Comparison of ENCODE assay signal across 10 cellular contexts in the genomic region with DNA sequence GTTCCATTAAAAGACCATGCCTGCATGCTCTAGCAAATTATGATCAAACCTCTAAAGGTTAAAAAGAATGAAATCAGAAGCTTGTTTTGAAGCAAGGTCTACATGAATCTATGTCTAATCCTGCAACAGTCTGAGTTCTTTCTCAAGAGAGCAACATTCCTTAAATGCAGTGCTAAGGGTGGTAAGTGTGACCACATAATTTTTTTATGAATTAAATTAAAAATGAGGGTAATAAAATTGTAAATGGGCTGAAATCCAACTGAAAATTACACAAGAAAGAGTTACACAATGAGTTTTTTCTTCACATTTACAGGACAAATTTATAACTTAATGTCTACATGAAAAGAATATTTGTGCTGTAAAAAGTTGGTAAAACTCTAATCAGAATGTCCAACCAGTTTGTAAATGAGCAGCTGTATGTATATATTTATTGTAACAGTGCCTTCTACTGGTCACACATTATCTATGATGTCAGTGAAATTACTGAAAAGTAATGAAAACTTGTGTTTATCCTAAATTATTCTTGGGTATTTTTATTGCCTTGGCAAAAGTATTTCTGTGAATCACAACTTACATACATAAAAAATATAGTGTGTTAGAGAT.
DNase-seq lines count a peak whose midpoint lies in the region; ATAC-seq and TF ChIP-seq lines count a peak whose summit lies in the region.
"Had no signal": no experiment of that assay in that cellular context is flagged by ENCODE, and none has a peak within 500 bp of the region (broad histone marks: within the 10 kb centered on the region; RNA-seq: fewer than 3 reads in every experiment).

No MANE protein-coding gene starts in this region.

- TF ChIP-seq CTCF in 22Rv1 (IDR thresholded peaks at IDR 0.05): peak; percentile 74
- peak; percentile 7 for TF ChIP-seq CTCF in GM12865 (IDR thresholded peaks at IDR 0.05; ENCODE audit: insufficient read depth, low read depth, low read length, missing control alignments)
- peak; percentile 43 for TF ChIP-seq CTCF in fibroblast of mammary gland (conservative IDR thresholded peaks at IDR 0.05; ENCODE audit: control insufficient read depth, insufficient read depth, low read depth, low read length)

- no peak overlapping the region for H3K27ac ChIP-seq in 22Rv1
- H3K27ac ChIP-seq: HL-60 had no signal

- no peak for DNase-seq in GM12865 (ENCODE audit: low read depth)
- peak; percentile 56 for DNase-seq in OCI-M1 (lab: John Stamatoyannopoulos, UW)
- DNase-seq in fibroblast of mammary gland (ENCODE audit: low read depth): peak; percentile 52
- no peak for DNase-seq in T-helper 9 cell
- DNase-seq in T-helper 1 cell: no peak
- DNase-seq: erythroblast had no signal

- no peak for ATAC-seq in HG02642 (IDR thresholded peaks at IDR 0.05; ENCODE audit: poor library complexity, unreplicated experiment)
- no peak for ATAC-seq in GM19324 (IDR thresholded peaks at IDR 0.05; ENCODE audit: low FRiP score, unreplicated experiment)

- H3K4me3 ChIP-seq in GM12865 (ENCODE audit: low read depth, low read length): no peak overlapping the region
- H3K4me3 ChIP-seq in fibroblast of mammary gland (ENCODE audit: control insufficient read depth, low read depth, low read length): no peak overlapping the region

Comparison
In these comparisons a context has a peak if more than half of its experiments do, and no peak if none do; other contexts are left out.
1. CTCF ChIP-seq: peak in every context shown above with its lines; median percentile 74 in 22Rv1; 43 in fibroblast of mammary gland; 7 in GM12865.
2. DNase-seq: peak in OCI-M1 (single experiment) and fibroblast of mammary gland (single experiment); none in GM12865 (single experiment), T-helper 9 cell (single experiment) and T-helper 1 cell (0 of 5).